7 cellular contexts compared by ENCODE assay signal in the genomic region with DNA sequence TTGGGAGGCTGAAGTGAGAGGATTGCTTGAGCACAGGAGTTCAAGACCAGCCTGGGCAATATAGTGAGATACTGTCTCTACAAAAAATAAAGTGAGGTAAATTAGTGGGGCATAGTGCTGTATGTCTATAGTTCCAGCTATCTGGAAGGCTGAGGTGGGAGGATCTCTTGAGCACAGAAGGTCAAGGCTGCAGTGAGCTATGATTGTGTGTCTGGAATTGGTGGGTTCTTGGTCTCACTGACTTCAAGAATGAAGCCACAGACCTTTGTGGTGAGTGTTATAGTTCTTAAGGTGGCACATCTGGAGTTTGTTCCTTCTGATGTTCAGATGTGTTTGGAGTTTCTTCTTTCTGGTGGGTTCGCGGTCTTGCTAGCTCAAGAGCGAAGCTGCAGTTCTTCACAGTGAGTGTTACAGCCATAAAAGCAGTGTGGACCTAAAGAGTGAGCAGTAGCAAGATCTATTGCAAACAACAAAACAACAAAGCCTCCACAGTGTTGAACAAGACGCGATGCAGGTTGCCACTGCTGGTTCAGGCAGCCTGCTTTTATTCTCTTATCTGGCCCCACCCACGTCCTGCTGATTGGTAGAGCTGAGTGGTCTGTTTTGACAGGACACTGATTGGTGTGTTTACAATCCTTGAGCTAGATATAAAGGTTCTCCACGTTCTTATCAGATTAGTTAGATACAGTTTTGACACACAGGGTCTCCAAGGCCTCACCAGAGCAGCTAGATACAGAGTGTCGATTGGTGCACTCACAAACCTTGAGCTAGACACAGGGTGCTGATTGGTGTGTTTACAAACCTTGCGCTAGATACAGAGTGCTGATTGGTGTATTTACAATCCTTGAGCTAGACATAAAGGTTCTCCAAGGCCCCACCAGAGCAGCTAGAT.
DNase-seq lines count a peak whose midpoint lies in the region; ATAC-seq and TF ChIP-seq lines count a peak whose summit lies in the region.
"Not testable (repeated sequence)": the region's sequence is repeated elsewhere in the genome, so short reads cannot be mapped to it uniquely, and the experiment has no call there.

No MANE protein-coding gene starts in this region.

- not testable (repeated sequence) for H3K36me3 ChIP-seq in CD8-positive, alpha-beta memory T cell (ENCODE audit: insufficient read depth, low read length); KMS-11 (ENCODE audit: insufficient read depth); endodermal cell (ENCODE audit: control insufficient read depth, insufficient read depth, low read length)

- not testable (repeated sequence) for H3K9me3 ChIP-seq in CD8-positive, alpha-beta memory T cell (ENCODE audit: low read length); endodermal cell (ENCODE audit: control insufficient read depth, low read length)

- not testable (repeated sequence) for H3K79me2 ChIP-seq in KMS-11 (ENCODE audit: insufficient read depth, low read depth)

- H3K9ac ChIP-seq in KMS-11; endodermal cell (ENCODE audit: extremely low read depth, low read length, poor library complexity, severe bottlenecking): not testable (repeated sequence)

- peaks cover 9 to 16% (median 16%) of the 10 kb centered on the region in 3 donors for H3K4me1 Mint-ChIP-seq in CD8-positive, alpha-beta memory T cell
- H3K4me1 Mint-ChIP-seq in activated CD4-positive, alpha-beta T cell treated with anti-CD3 and anti-CD28 coated beads, Interleukin-2, amount 10 ng/mL, durations not matched to agents 24 days and 14 days: peaks cover 22% of the 10 kb centered on the region
- H3K4me1 Mint-ChIP-seq in activated naive CD4-positive, alpha-beta T cell treated with anti-CD3 and anti-CD28 coated beads for 36 hours (ENCODE audit: low read depth): peaks cover 24% of the 10 kb centered on the region
- not testable (repeated sequence) for H3K4me1 Mint-ChIP-seq in endodermal cell
- peaks cover 15 to 29% (median 27%) of the 10 kb centered on the region in 4 donors for H3K4me1 Mint-ChIP-seq in naive thymus-derived CD8-positive, alpha-beta T cell
- H3K4me1 Mint-ChIP-seq in stimulated activated effector memory CD8-positive, alpha-beta T cell treated with anti-CD3 and anti-CD28 coated beads, Interleukin-12 subunit alpha, Interleukin-12 subunit beta, amount 100 ng/mL, for 72 hours: peaks cover 17% of the 10 kb centered on the region

- peak in 1 of 5 donors; percentile 57 for DNase-seq in CD8-positive, alpha-beta memory T cell
- DNase-seq in activated CD4-positive, alpha-beta T cell treated with anti-CD3 and anti-CD28 coated beads, Interleukin-2, amount 10 ng/mL, durations not matched to agents 24 days and 14 days: peak; percentile 69
- peak; percentile 33 for DNase-seq in activated naive CD4-positive, alpha-beta T cell treated with anti-CD3 and anti-CD28 coated beads for 36 hours
- DNase-seq in endodermal cell: peak; percentile 37
- peak in 4 of 10 donors; percentile 32 to 64 (median 52) for DNase-seq in naive thymus-derived CD8-positive, alpha-beta T cell
- not testable (repeated sequence) for DNase-seq in stimulated activated effector memory CD8-positive, alpha-beta T cell treated with anti-CD3 and anti-CD28 coated beads, Interleukin-12 subunit alpha, Interleukin-12 subunit beta, amount 100 ng/mL, for 72 hours (ENCODE audit: low spot score in 2 of 2)

- H3K27ac Mint-ChIP-seq in CD8-positive, alpha-beta memory T cell: peak overlapping the region in 7 of 8 donors; percentile 9 to 81 (median 33)
- H3K27ac Mint-ChIP-seq in activated CD4-positive, alpha-beta T cell treated with anti-CD3 and anti-CD28 coated beads, Interleukin-2, amount 10 ng/mL, durations not matched to agents 24 days and 14 days: peak overlapping the region; percentile 43
- H3K27ac Mint-ChIP-seq in activated naive CD4-positive, alpha-beta T cell treated with anti-CD3 and anti-CD28 coated beads for 36 hours: peak overlapping the region; percentile 30
- H3K27ac Mint-ChIP-seq in endodermal cell: not testable (repeated sequence)
- peak overlapping the region in 9 of 10 donors; percentile 17 to 76 (median 52) for H3K27ac Mint-ChIP-seq in naive thymus-derived CD8-positive, alpha-beta T cell
- H3K27ac Mint-ChIP-seq in stimulated activated effector memory CD8-positive, alpha-beta T cell treated with anti-CD3 and anti-CD28 coated beads, Interleukin-12 subunit alpha, Interleukin-12 subunit beta, amount 100 ng/mL, for 72 hours: peak overlapping the region; percentile 30

- H3K4me1 ChIP-seq in CD8-positive, alpha-beta memory T cell (ENCODE audit: insufficient read depth, low read length); endodermal cell (ENCODE audit: control insufficient read depth, insufficient read depth, low read length): not testable (repeated sequence)
- H3K4me1 ChIP-seq in KMS-11 (ENCODE audit: low read depth, poor library complexity, severe bottlenecking): peaks cover 39% of the 10 kb centered on the region

- WGBS in endodermal cell (ENCODE audit: insufficient coverage in 1 of 2, insufficient read length in 1 of 2), 2 experiments: 83 to 90% methylated on average over 6 to 9 of the region's 9 CpGs

- not testable (repeated sequence) for TF ChIP-seq CTCF in KMS-11 (conservative IDR thresholded peaks at IDR 0.05; ENCODE audit: low read depth, low read length); endodermal cell (conservative IDR thresholded peaks at IDR 0.05)

- intact Hi-C loops in activated CD4-positive, alpha-beta T cell treated with anti-CD3 and anti-CD28 coated beads, Interleukin-2, amount 10 ng/mL, durations not matched to agents 24 days and 14 days (cut with micrococcal nuclease); activated naive CD4-positive, alpha-beta T cell treated with anti-CD3 and anti-CD28 coated beads for 36 hours (cut with micrococcal nuclease): not testable (repeated sequence)

- not testable (repeated sequence) for H4K20me1 ChIP-seq in KMS-11 (ENCODE audit: insufficient read depth)

- H2AFZ ChIP-seq in KMS-11 (ENCODE audit: low read depth): peak overlapping the region; percentile 1; the same call in 1 of the 2 replicates

- H3K4me2 ChIP-seq in KMS-11: peak overlapping the region; percentile 46; the same call in 1 of the 2 replicates

- CTCF ChIA-PET in CD8-positive, alpha-beta memory T cell (lab: Charles Lee): interaction anchor here (0.7 to 7.8 kb wide), 5 partner anchors 13 to 298 kb away, joined by 3 to 123 read pairs (median 3); no protein-coding TSS in a partner anchor
- CTCF ChIA-PET in activated naive CD4-positive, alpha-beta T cell treated with anti-CD3 and anti-CD28 coated beads for 36 hours (lab: Charles Lee): interaction anchor here (1.0 to 2.2 kb wide), 9 partner anchors 9 to 295 kb away, joined by 3 to 10 read pairs (median 4); no protein-coding TSS in a partner anchor

- H3K27ac ChIP-seq in CD8-positive, alpha-beta memory T cell (ENCODE audit: low read depth, low read length); endodermal cell (ENCODE audit: low read depth, low read length): not testable (repeated sequence)
- peak overlapping the region; percentile 14; the same call in 1 of the 2 replicates for H3K27ac ChIP-seq in KMS-11

- ATAC-seq in naive thymus-derived CD8-positive, alpha-beta T cell: peak; percentile 64 to 66
- ATAC-seq in stimulated activated effector memory CD8-positive, alpha-beta T cell treated with anti-CD3 and anti-CD28 coated beads, Interleukin-12 subunit alpha, Interleukin-12 subunit beta, amount 100 ng/mL, for 72 hours: peak; percentile 28

- POLR2A ChIA-PET in CD8-positive, alpha-beta memory T cell (lab: Charles Lee): interaction anchor here (0.6 kb wide), 1 partner anchor 32 kb away, joined by 3 read pairs; no protein-coding TSS in a partner anchor
- POLR2A ChIA-PET in naive thymus-derived CD8-positive, alpha-beta T cell (lab: Charles Lee): interaction anchor here (0.9 to 2.3 kb wide), 6 partner anchors 11 to 86 kb away, joined by 3 to 10 read pairs (median 4); a partner anchor contains a TSS

- peak overlapping the region in 2 of 7 donors; percentile 10 to 63 for H3K4me3 Mint-ChIP-seq in CD8-positive, alpha-beta memory T cell
- H3K4me3 Mint-ChIP-seq in activated CD4-positive, alpha-beta T cell treated with anti-CD3 and anti-CD28 coated beads, Interleukin-2, amount 10 ng/mL, durations not matched to agents 24 days and 14 days: peak overlapping the region; percentile 1
- not testable (repeated sequence) for H3K4me3 Mint-ChIP-seq in activated naive CD4-positive, alpha-beta T cell treated with anti-CD3 and anti-CD28 coated beads for 36 hours; endodermal cell
- peak overlapping the region in 9 of 10 donors; percentile 5 to 64 (median 42) for H3K4me3 Mint-ChIP-seq in naive thymus-derived CD8-positive, alpha-beta T cell
- H3K4me3 Mint-ChIP-seq in stimulated activated effector memory CD8-positive, alpha-beta T cell treated with anti-CD3 and anti-CD28 coated beads, Interleukin-12 subunit alpha, Interleukin-12 subunit beta, amount 100 ng/mL, for 72 hours: peak overlapping the region; percentile 13

- H3K27me3 Mint-ChIP-seq in CD8-positive, alpha-beta memory T cell; activated CD4-positive, alpha-beta T cell treated with anti-CD3 and anti-CD28 coated beads, Interleukin-2, amount 10 ng/mL, durations not matched to agents 24 days and 14 days; activated naive CD4-positive, alpha-beta T cell treated with anti-CD3 and anti-CD28 coated beads for 36 hours (ENCODE audit: low read depth); naive thymus-derived CD8-positive, alpha-beta T cell: not testable (repeated sequence)
- peaks cover 15% of the 10 kb centered on the region for H3K27me3 Mint-ChIP-seq in endodermal cell (ENCODE audit: insufficient read depth)

- H3K27me3 ChIP-seq in CD8-positive, alpha-beta memory T cell (ENCODE audit: insufficient read depth, low read length, poor library complexity, severe bottlenecking); KMS-11 (ENCODE audit: insufficient read depth, low read depth); endodermal cell (ENCODE audit: control insufficient read depth, insufficient read depth, low read length, poor library complexity, severe bottlenecking): not testable (repeated sequence)

- not testable (repeated sequence) for H3K4me3 ChIP-seq in CD8-positive, alpha-beta memory T cell (ENCODE audit: low read length); KMS-11 (IDR thresholded peaks at IDR 0.05; ENCODE audit: insufficient read depth, low read depth, low read length); endodermal cell (ENCODE audit: low read length)

- H3K36me3 Mint-ChIP-seq in CD8-positive, alpha-beta memory T cell; activated CD4-positive, alpha-beta T cell treated with anti-CD3 and anti-CD28 coated beads, Interleukin-2, amount 10 ng/mL, durations not matched to agents 24 days and 14 days (ENCODE audit: low read depth); activated naive CD4-positive, alpha-beta T cell treated with anti-CD3 and anti-CD28 coated beads for 36 hours (ENCODE audit: low read depth); endodermal cell (ENCODE audit: low read depth); naive thymus-derived CD8-positive, alpha-beta T cell; stimulated activated effector memory CD8-positive, alpha-beta T cell treated with anti-CD3 and anti-CD28 coated beads, Interleukin-12 subunit alpha, Interleukin-12 subunit beta, amount 100 ng/mL, for 72 hours: not testable (repeated sequence)

- not testable (repeated sequence) for H3K9me3 Mint-ChIP-seq in CD8-positive, alpha-beta memory T cell; activated CD4-positive, alpha-beta T cell treated with anti-CD3 and anti-CD28 coated beads, Interleukin-2, amount 10 ng/mL, durations not matched to agents 24 days and 14 days; activated naive CD4-positive, alpha-beta T cell treated with anti-CD3 and anti-CD28 coated beads for 36 hours; endodermal cell; naive thymus-derived CD8-positive, alpha-beta T cell; stimulated activated effector memory CD8-positive, alpha-beta T cell treated with anti-CD3 and anti-CD28 coated beads, Interleukin-12 subunit alpha, Interleukin-12 subunit beta, amount 100 ng/mL, for 72 hours
